10 cellular contexts compared by ENCODE assay signal in genomic region chr9:21294325-21294724, GRCh38. TPM values are rescaled to one million over a fixed set of nuclear protein-coding genes. Genes with fewer than 3 reads are reported as not detected.
DNase-seq lines count a peak whose midpoint lies in the region; ATAC-seq and TF ChIP-seq lines count a peak whose summit lies in the region.
"Had no signal": no experiment of that assay in that cellular context is flagged by ENCODE, and none has a peak within 500 bp of the region (broad histone marks: within the 10 kb centered on the region; RNA-seq: fewer than 3 reads in every experiment).

No MANE protein-coding gene starts in this region.

- TF ChIP-seq CTCF in Caco-2 (IDR thresholded peaks at IDR 0.05; ENCODE audit: insufficient read depth in 1 of 2, low read depth in 1 of 2, low read length in 1 of 2, severe bottlenecking in 1 of 2, unreplicated experiment in 1 of 2): no peak

- peaks cover 14% of the 10 kb centered on the region for H3K4me1 Mint-ChIP-seq in activated naive CD8-positive, alpha-beta T cell treated with anti-CD3 and anti-CD28 coated beads for 36 hours
- no peaks in the 10 kb centered on the region for H3K4me1 Mint-ChIP-seq in Caco-2 (ENCODE audit: low read depth, unreplicated experiment)
- H3K4me1 Mint-ChIP-seq: brain had no signal

- peaks cover 48% of the 10 kb centered on the region for H3K27me3 Mint-ChIP-seq in activated naive CD8-positive, alpha-beta T cell treated with anti-CD3 and anti-CD28 coated beads for 36 hours
- no peaks in the 10 kb centered on the region for H3K27me3 Mint-ChIP-seq in Caco-2 (ENCODE audit: insufficient read depth, unreplicated experiment)
- H3K27me3 Mint-ChIP-seq: brain had no signal

- CTCF ChIA-PET in Caco-2 (lab: Charles Lee): interaction anchor here (0.7 kb wide), 1 partner anchor 58 kb away, joined by 3 read pairs; no protein-coding TSS in a partner anchor

- ATAC-seq in GM19467 (IDR thresholded peaks at IDR 0.05; ENCODE audit: unreplicated experiment) (peak; percentile 47), HG03159 (IDR thresholded peaks at IDR 0.05; ENCODE audit: unreplicated experiment) (peak; percentile 47), HG02970 (IDR thresholded peaks at IDR 0.05; ENCODE audit: low FRiP score, unreplicated experiment) (no peak)

- no peaks in the 10 kb centered on the region for H3K9me3 Mint-ChIP-seq in activated naive CD8-positive, alpha-beta T cell treated with anti-CD3 and anti-CD28 coated beads for 36 hours
- no peaks in the 10 kb centered on the region for H3K9me3 Mint-ChIP-seq in Caco-2 (ENCODE audit: unreplicated experiment)
- H3K9me3 Mint-ChIP-seq: T-helper 2 cell treated with Interferon-gamma antibody and Interleukin-4, amounts not matched to agents 5 μg/mL and 100 μg/mL, for 36 hours had no signal

- POLR2A ChIA-PET in Caco-2 (lab: Charles Lee): no interaction called here

- no peaks in the 10 kb centered on the region for H3K36me3 Mint-ChIP-seq in activated naive CD8-positive, alpha-beta T cell treated with anti-CD3 and anti-CD28 coated beads for 36 hours
- H3K36me3 Mint-ChIP-seq in Caco-2 (ENCODE audit: insufficient read depth, unreplicated experiment): no peaks in the 10 kb centered on the region
- H3K36me3 Mint-ChIP-seq: brain had no signal

- DNase-seq in activated naive CD8-positive, alpha-beta T cell treated with anti-CD3 and anti-CD28 coated beads for 36 hours: peak; percentile 40
- DNase-seq in renal cortical epithelial cell (ENCODE audit: low read depth) (peak; percentile 95), NCI-H1436 (lab: John Stamatoyannopoulos, UW) (no peak), Caco-2 (no peak)
- DNase-seq: NCI-H1092 treated with DMSO at 0.1 percent for 48 hours had no signal

- no peaks in the 10 kb centered on the region for H3K36me3 ChIP-seq in Caco-2 (ENCODE audit: control insufficient read depth, insufficient read depth, low read length)

- H3K9me3 ChIP-seq in Caco-2: no peaks in the 10 kb centered on the region

- no TSS peak for BruUV-seq in Caco-2 (replicated peaks; lab: Mats Ljungman, UMichigan)

- no peak overlapping the region for H3K4me3 Mint-ChIP-seq in activated naive CD8-positive, alpha-beta T cell treated with anti-CD3 and anti-CD28 coated beads for 36 hours
- H3K4me3 Mint-ChIP-seq in Caco-2 (ENCODE audit: unreplicated experiment): no peak overlapping the region
- H3K4me3 Mint-ChIP-seq: brain; T-helper 2 cell treated with Interferon-gamma antibody and Interleukin-4, amounts not matched to agents 5 μg/mL and 100 μg/mL, for 36 hours had no signal

- intact Hi-C loops in Caco-2 (cut with micrococcal nuclease; ENCODE audit: unreplicated experiment): no loop called here

- H3K27me3 ChIP-seq in Caco-2 (replicated peaks; ENCODE audit: control insufficient read depth, insufficient read depth, low read length): no peaks in the 10 kb centered on the region

- no peaks in the 10 kb centered on the region for H3K4me1 ChIP-seq in Caco-2

- no peak overlapping the region for H3K4me3 ChIP-seq in Caco-2 (ENCODE audit: low read depth, low read length)

- no peak overlapping the region for H3K27ac Mint-ChIP-seq in activated naive CD8-positive, alpha-beta T cell treated with anti-CD3 and anti-CD28 coated beads for 36 hours
- H3K27ac Mint-ChIP-seq in Caco-2 (ENCODE audit: unreplicated experiment): no peak overlapping the region
- H3K27ac Mint-ChIP-seq: brain; T-helper 2 cell treated with Interferon-gamma antibody and Interleukin-4, amounts not matched to agents 5 μg/mL and 100 μg/mL, for 36 hours had no signal

RNA-seq across cellular contexts. Expression of gene IFNA5, which starts 10.8 kb away (rescaled TPM):
- not detected for total RNA-seq in activated naive CD8-positive, alpha-beta T cell treated with anti-CD3 and anti-CD28 coated beads for 36 hours
- total RNA-seq in renal cortical epithelial cell: 0.20 TPM in 1 of 2 replicates, not detected in the other
- total RNA-seq in Caco-2 (2022): not detected in 2 replicates

RNA-seq across cellular contexts. Expression of gene KLHL9, which starts 40.9 kb away (rescaled TPM):
- total RNA-seq in activated naive CD8-positive, alpha-beta T cell treated with anti-CD3 and anti-CD28 coated beads for 36 hours: 10 to 100 TPM; 13.6 to 14.2 TPM
- total RNA-seq in renal cortical epithelial cell (31.3 and 64.1 TPM in 2 replicates), Caco-2 (2022) (13.0 and 13.5 TPM in 2 replicates)

RNA-seq across cellular contexts. Expression of gene IFNA14, which starts 54.5 kb away (rescaled TPM):
- total RNA-seq in activated naive CD8-positive, alpha-beta T cell treated with anti-CD3 and anti-CD28 coated beads for 36 hours: not detected
- not detected in 2 replicates for total RNA-seq in renal cortical epithelial cell
- not detected in 2 replicates for total RNA-seq in Caco-2 (2022)

RNA-seq across cellular contexts. Expression of gene IFNA6, which starts 56.4 kb away (rescaled TPM):
- total RNA-seq in activated naive CD8-positive, alpha-beta T cell treated with anti-CD3 and anti-CD28 coated beads for 36 hours: not detected
- total RNA-seq in renal cortical epithelial cell (not detected in 2 replicates), Caco-2 (2022) (not detected in 2 replicates)

Comparison
In these comparisons a context has a peak if more than half of its experiments do, and no peak if none do; other contexts are left out.
1. DNase-seq: peak in activated naive CD8-positive, alpha-beta T cell treated with anti-CD3 and anti-CD28 coated beads for 36 hours (single experiment) and renal cortical epithelial cell (single experiment); none in NCI-H1436 (single experiment) and Caco-2 (0 of 2).